Comparison of ENCODE assay signal across 28 cellular contexts in the genomic region with DNA sequence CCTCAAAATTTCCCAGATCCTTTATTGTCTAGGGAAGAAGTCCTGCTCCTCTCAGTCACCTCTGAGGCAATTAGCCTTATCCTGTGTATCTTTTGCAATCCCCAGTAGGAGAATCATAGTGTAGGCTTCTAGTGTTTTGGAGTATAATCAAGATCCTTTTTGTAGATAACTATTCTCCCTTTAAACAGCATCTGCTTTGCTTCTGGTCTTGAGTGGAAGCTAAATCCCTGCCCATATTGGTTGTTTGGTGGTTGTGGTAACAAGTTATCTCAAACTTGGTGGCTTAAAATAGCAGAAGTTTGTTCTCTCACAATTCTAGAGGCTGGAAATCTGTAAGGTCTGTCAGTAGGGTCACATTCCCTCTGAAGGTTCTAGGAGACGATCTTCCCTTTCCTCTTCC.
"Had no signal": no experiment of that assay in that cellular context is flagged by ENCODE, and none has a peak within 500 bp of the region (broad histone marks: within the 10 kb centered on the region; RNA-seq: fewer than 3 reads in every experiment).

No MANE protein-coding gene starts in this region.

- H3K4me3 ChIP-seq: ascending aorta, cardiac muscle cell, SJSA1 had no signal

- H3K27me3 ChIP-seq: ascending aorta, cardiac muscle cell, SJSA1 had no signal

- H3K4me2 ChIP-seq: SK-N-SH had no signal

- H3K36me3 ChIP-seq: ascending aorta, cardiac muscle cell, SJSA1 had no signal

- H3K9ac ChIP-seq: SK-N-SH had no signal

- H3K4me1 ChIP-seq: ascending aorta, SJSA1 had no signal

- H3K9me3 ChIP-seq: ascending aorta, SJSA1, SK-N-SH had no signal

- ATAC-seq: activated CD4-positive, alpha-beta T cell treated with anti-CD3 and anti-CD28 coated beads for 36 hours; activated CD4-positive, CD25-positive, alpha-beta regulatory T cell treated with anti-CD3 and anti-CD28 coated beads, Interleukin-2, amount 50 U/mL, for 24 hours; activated CD8-positive, alpha-beta T cell treated with anti-CD3 and anti-CD28 coated beads, Interleukin-2, amount 10 ng/mL, durations not matched to agents 7 days and 5 days; activated naive CD8-positive, alpha-beta T cell treated with anti-CD3 and anti-CD28 coated beads, Interleukin-2, amount 50 U/mL, for 24 hours; Panc1; WTC11 had no signal

- DNase-seq: activated CD4-positive, alpha-beta T cell treated with anti-CD3 and anti-CD28 coated beads for 36 hours; activated CD4-positive, alpha-beta T cell treated with anti-CD3 and anti-CD28 coated beads, Interleukin-2, amount 10 ng/mL, durations not matched to agents 7 days and 5 days; activated CD4-positive, alpha-beta T cell treated with anti-CD3 and anti-CD28 coated beads, Interleukin-2, amount 50 U/mL, for 48 hours; activated CD8-positive, alpha-beta T cell treated with anti-CD3 and anti-CD28 coated beads, Interleukin-2, amount 10 ng/mL, durations not matched to agents 7 days and 5 days; activated gamma-delta T cell treated with Interleukin-2 at 50 U/mL for 16 hours; activated naive CD4-positive, alpha-beta T cell treated with anti-CD3 and anti-CD28 coated beads for 36 hours; activated naive CD8-positive, alpha-beta T cell treated with anti-CD3 and anti-CD28 coated beads, Interleukin-2, amount 50 U/mL, for 24 hours; activated T-cell treated with anti-CD3 and anti-CD28 coated beads, Interleukin-2, amount 50 U/mL, for 24 hours; amygdala; NCI-H1092; NCI-H1417; NCI-H146; NCI-H187; NCI-H2029 treated with DMSO at 0.1 percent for 48 hours; NCI-H2107; NCI-H2171; NCI-H510A; NCI-H526; NCI-H748 treated with DMSO at 0.1 percent for 48 hours; RPMI8226; SHP77 treated with DMSO at 0.1 percent for 48 hours; SK-N-SH had no signal

- H3K27ac ChIP-seq: ascending aorta, cardiac muscle cell, SJSA1 had no signal
